ENCODE assay signal across 8 cellular contexts in genomic region chr15:68924866-68925599, GRCh38. TPM values are rescaled to one million over a fixed set of nuclear protein-coding genes. Genes with fewer than 3 reads are reported as not detected.
DNase-seq lines count a peak whose midpoint lies in the region; ATAC-seq and TF ChIP-seq lines count a peak whose summit lies in the region.

No MANE protein-coding gene starts in this region.

- H3K4me3 Mint-ChIP-seq in activated naive CD4-positive, alpha-beta T cell treated with anti-CD3 and anti-CD28 coated beads, Interleukin-2, amount 10 ng/mL, durations not matched to agents 7 days and 5 days = no peak overlapping the region

- no peaks in the 10 kb centered on the region for H3K4me1 ChIP-seq in aorta (ENCODE audit: control insufficient read depth in 1 of 2, insufficient read depth in 2 of 2, low read length in 2 of 2)

- CTCF ChIA-PET in activated naive CD4-positive, alpha-beta T cell treated with anti-CD3 and anti-CD28 coated beads, Interleukin-2, amount 10 ng/mL, durations not matched to agents 7 days and 5 days (lab: Charles Lee) = interaction anchor here (0.6 to 2.3 kb wide), 18 partner anchors 10 to 375 kb away, joined by 3 to 13 read pairs (median 4); no protein-coding TSS in a partner anchor

- no peaks in the 10 kb centered on the region for H3K36me3 Mint-ChIP-seq in activated naive CD4-positive, alpha-beta T cell treated with anti-CD3 and anti-CD28 coated beads, Interleukin-2, amount 10 ng/mL, durations not matched to agents 7 days and 5 days

- H3K9me3 Mint-ChIP-seq in activated naive CD4-positive, alpha-beta T cell treated with anti-CD3 and anti-CD28 coated beads, Interleukin-2, amount 10 ng/mL, durations not matched to agents 7 days and 5 days = peaks cover 4% of the 10 kb centered on the region

- DNase-seq in GM03348 (ENCODE audit: low spot score) (peak; percentile 92), NB4 (ENCODE audit: low read depth) (peak; percentile 74), SK-MEL-5 (ENCODE audit: low read depth, low spot score) (peak; percentile 89), glomerular visceral epithelial cell (ENCODE audit: extremely low spot score) (peak; percentile 74), pons (ENCODE audit: low spot score) (peak; percentile 86), aorta (peak; percentile 80 to 89)
- peak; percentile 77 for DNase-seq in activated naive CD4-positive, alpha-beta T cell treated with anti-CD3 and anti-CD28 coated beads, Interleukin-2, amount 10 ng/mL, durations not matched to agents 7 days and 5 days

- in situ Hi-C loops in SK-MEL-5 (cut with HindIII; ENCODE audit: low pct_unique_long_range_greater_than_20kb, low sequenced_read_pairs) = no loop called here

- peak; percentile 87 for TF ChIP-seq CTCF in NB4 (IDR thresholded peaks at IDR 0.05; ENCODE audit: low read depth, low read length)

- H3K9me3 ChIP-seq in aorta (ENCODE audit: control insufficient read depth, low read length) = no peaks in the 10 kb centered on the region

- H3K36me3 ChIP-seq in aorta (ENCODE audit: control insufficient read depth in 1 of 2, insufficient read depth in 2 of 2, low read length in 1 of 2) = no peaks in the 10 kb centered on the region

- H3K4me1 Mint-ChIP-seq in activated naive CD4-positive, alpha-beta T cell treated with anti-CD3 and anti-CD28 coated beads, Interleukin-2, amount 10 ng/mL, durations not matched to agents 7 days and 5 days = no peaks in the 10 kb centered on the region

- H3K27me3 ChIP-seq in aorta (ENCODE audit: control insufficient read depth in 1 of 2, insufficient read depth in 2 of 2, low read length in 1 of 2) = no peaks in the 10 kb centered on the region

- no peak overlapping the region for H3K4me3 ChIP-seq in NB4 (ENCODE audit: low read depth, low read length)
- no peak overlapping the region for H3K4me3 ChIP-seq in aorta (ENCODE audit: low read length in 2 of 2)

- no peak overlapping the region for H3K27ac ChIP-seq in aorta (ENCODE audit: low read depth in 1 of 2, low read length in 2 of 2)

- 1% methylated on average over 8 of the region's 8 CpGs for WGBS in aorta, 2 donors

- no peak for TF ChIP-seq POLR2A in NB4 (IDR thresholded peaks at IDR 0.05; ENCODE audit: extremely low read depth, insufficient read length)

- H3K27me3 Mint-ChIP-seq in activated naive CD4-positive, alpha-beta T cell treated with anti-CD3 and anti-CD28 coated beads, Interleukin-2, amount 10 ng/mL, durations not matched to agents 7 days and 5 days = peaks cover 26% of the 10 kb centered on the region

- intact Hi-C loops in aorta (cut with DNase I) = loop anchor here in 1 of 2 donors (5.0 kb wide), 1 partner anchor 368 kb away; no protein-coding TSS in a partner anchor

- ATAC-seq in aorta (ENCODE audit: low FRiP score) (peak; percentile 81), GM19455 (IDR thresholded peaks at IDR 0.05; ENCODE audit: unreplicated experiment) (no peak)

- H3K27ac Mint-ChIP-seq in activated naive CD4-positive, alpha-beta T cell treated with anti-CD3 and anti-CD28 coated beads, Interleukin-2, amount 10 ng/mL, durations not matched to agents 7 days and 5 days = no peak overlapping the region

RNA-seq across cellular contexts. Expression of gene SPESP1, which starts 5.3 kb away (rescaled TPM):
- 148 and 159 TPM in 2 replicates for total RNA-seq in SK-MEL-5 (2014; rRNA removed; shearing (Covaris generic))
- polyA plus RNA-seq in SK-MEL-5 (2015; cell fraction: cytosol; rRNA removed) = 60.5 and 65.6 TPM in 2 replicates
- polyA plus RNA-seq in SK-MEL-5 (2015; cell fraction: nucleus; rRNA removed) = 9.8 and 28.6 TPM in 2 replicates
- total RNA-seq in aorta = 1 to 10 TPM; 1.3 to 1.5 TPM
- polyA plus RNA-seq in aorta = 1 to 10 TPM in 1 of 2 donors, not detected in 1; 2.2 TPM

Comparison
In these comparisons a context has a peak if more than half of its experiments do, and no peak if none do; other contexts are left out.
1. RNA of gene SPESP1, which starts 5.3 kb away (total RNA-seq): 148 to 159 TPM in SK-MEL-5; 1.3 to 1.5 TPM in aorta; every median in the first group is over 10 times any median in the second.
2. Peak in every context shown above with its lines, with median percentiles within 50 percentile points of each other: DNase-seq.